Comparison of ENCODE assay signal across 12 cellular contexts in genomic region chr19:10878253-10878652, GRCh38. TPM values are rescaled to one million over a fixed set of nuclear protein-coding genes. Genes with fewer than 3 reads are reported as not detected.
DNase-seq lines count a peak whose midpoint lies in the region; ATAC-seq and TF ChIP-seq lines count a peak whose summit lies in the region.
"Had no signal": no experiment of that assay in that cellular context is flagged by ENCODE, and none has a peak within 500 bp of the region (broad histone marks: within the 10 kb centered on the region; RNA-seq: fewer than 3 reads in every experiment).

No MANE protein-coding gene starts in this region.

- H3K4me1 ChIP-seq in A673 (ENCODE audit: insufficient read depth, low read length, poor library complexity, severe bottlenecking) (peaks cover 12% of the 10 kb centered on the region), hepatocyte (ENCODE audit: insufficient read depth) (peaks cover 17% of the 10 kb centered on the region)

- ATAC-seq in T-helper 17 cell: no peak
- no peak for ATAC-seq in GM18867 (IDR thresholded peaks at IDR 0.05; ENCODE audit: unreplicated experiment)
- ATAC-seq in GM21528 (IDR thresholded peaks at IDR 0.05; ENCODE audit: low FRiP score, unreplicated experiment): no peak
- no peak for ATAC-seq in GM21786 (IDR thresholded peaks at IDR 0.05; ENCODE audit: unreplicated experiment)

- H3K27me3 Mint-ChIP-seq in T-helper 17 cell: no peaks in the 10 kb centered on the region

- H2AFZ ChIP-seq in hepatocyte: no peak overlapping the region

- H3K9me2 ChIP-seq in hepatocyte (replicated peaks; ENCODE audit: insufficient read depth): no peaks in the 10 kb centered on the region

- H3K4me3 Mint-ChIP-seq in T-helper 17 cell: peak overlapping the region; percentile 62

- H4K20me1 ChIP-seq in hepatocyte (ENCODE audit: insufficient read depth, poor library complexity, severe bottlenecking): peaks cover 20% of the 10 kb centered on the region

- H3K27ac ChIP-seq in A673 (ENCODE audit: low read depth, low read length, poor library complexity, severe bottlenecking): peak overlapping the region; percentile 54
- H3K27ac ChIP-seq in hepatocyte: peak overlapping the region; percentile 48

- BruUV-seq in A673 (replicated peaks; lab: Mats Ljungman, UMichigan): no TSS peak

- H3K36me3 Mint-ChIP-seq in T-helper 17 cell (ENCODE audit: low read depth): no peaks in the 10 kb centered on the region

- H3K36me3 ChIP-seq in A673 (ENCODE audit: insufficient read depth, low read length, poor library complexity, severe bottlenecking): no peaks in the 10 kb centered on the region
- no peaks in the 10 kb centered on the region for H3K36me3 ChIP-seq in hepatocyte (replicated peaks; ENCODE audit: insufficient read depth, low read depth)

- H3K79me2 ChIP-seq in hepatocyte: peaks cover 100% of the 10 kb centered on the region

- WGBS in hepatocyte (ENCODE audit: low lambda C conversion rate, missing lambda C conversion rate): 96% methylated on average over 3 of the region's 3 CpGs

- H3K9me3 ChIP-seq in A673 (ENCODE audit: low read depth, low read length, poor library complexity, severe bottlenecking) (no peaks in the 10 kb centered on the region), T-helper 17 cell (ENCODE audit: control insufficient read depth, low read length, poor library complexity, severe bottlenecking) (no peaks in the 10 kb centered on the region), hepatocyte (ENCODE audit: low read depth) (no peaks in the 10 kb centered on the region)

- H3K4me3 ChIP-seq in A673 (ENCODE audit: low read depth, low read length, poor library complexity, severe bottlenecking) (no peak overlapping the region), GM12865 (ENCODE audit: low read depth, low read length) (peak overlapping the region; percentile 64), hepatocyte (no peak overlapping the region)

- TF ChIP-seq CTCF in A673 (conservative IDR thresholded peaks at IDR 0.05; ENCODE audit: low read depth, low read length): no peak
- TF ChIP-seq CTCF in GM12865 (IDR thresholded peaks at IDR 0.05; ENCODE audit: insufficient read depth, low read depth, low read length, missing control alignments): no peak
- TF ChIP-seq CTCF in hepatocyte (IDR thresholded peaks at IDR 0.05; ENCODE audit: poor library complexity): no peak

- peaks cover 18% of the 10 kb centered on the region for H3K4me1 Mint-ChIP-seq in T-helper 17 cell

- no peak for DNase-seq in A673 (ENCODE audit: low spot score)
- peak; percentile 64 for DNase-seq in GM12865 (ENCODE audit: low read depth)
- no peak for DNase-seq in T-helper 17 cell
- no peak for DNase-seq in hepatocyte (ENCODE audit: low spot score)
- no peak for DNase-seq in NCI-H1105 treated with DMSO at 0.1 percent for 48 hours (lab: John Stamatoyannopoulos, UW)
- DNase-seq: activated CD4-positive, alpha-beta T cell treated with anti-CD3 and anti-CD28 coated beads for 4 hours; HCEC 1CT; NCI-H2107; SHP77 had no signal

- CTCF ChIA-PET in A673 (lab: Charles Lee): no interaction called here

- POLR2A ChIA-PET in A673 (lab: Charles Lee; ENCODE audit: low non-redundant PET): no interaction called here

- intact Hi-C loops in A673 (cut with micrococcal nuclease; ENCODE audit: unreplicated experiment): no loop called here

- H3K4me2 ChIP-seq in hepatocyte: no peak overlapping the region

- H3K27me3 ChIP-seq in A673 (replicated peaks; ENCODE audit: insufficient read depth, low read depth, low read length, poor library complexity) (no peaks in the 10 kb centered on the region), hepatocyte (no peaks in the 10 kb centered on the region)

- peak overlapping the region; percentile 61 for H3K27ac Mint-ChIP-seq in T-helper 17 cell

RNA-seq across cellular contexts. Expression of gene CARM1, which starts 6.9 kb away (rescaled TPM):
- 78.7 and 81.5 TPM in 2 replicates for total RNA-seq in A673 (2021)
- total RNA-seq in T-helper 17 cell: 10 to 100 TPM; 22.9 to 24.3 TPM
- total RNA-seq in hepatocyte: 27.5 and 34.3 TPM in 2 replicates
- 45.1 and 45.7 TPM in 2 replicates for polyA plus RNA-seq in hepatocyte

RNA-seq across cellular contexts. Expression of gene C19orf38, which starts 30.0 kb away (rescaled TPM):
- total RNA-seq in A673 (2021) (not detected in 2 replicates), T-helper 17 cell (1 to 10 TPM; 1.6 to 2.2 TPM), hepatocyte (3.4 and 3.7 TPM in 2 replicates)
- 0.56 and 1.5 TPM in 2 replicates for polyA plus RNA-seq in hepatocyte

RNA-seq across cellular contexts. Expression of gene TMED1, which starts 42.2 kb away (rescaled TPM):
- total RNA-seq in A673 (2021) (23.1 and 27.3 TPM in 2 replicates), T-helper 17 cell (10 to 100 TPM in 1 of 2 donors, 1 to 10 TPM in 1; 8.7 to 10.5 TPM), hepatocyte (63.2 and 65.0 TPM in 2 replicates)
- polyA plus RNA-seq in hepatocyte: 93.1 and 95.4 TPM in 2 replicates

RNA-seq across cellular contexts. Expression of gene YIPF2, which starts 50.2 kb away (rescaled TPM):
- 24.5 and 24.6 TPM in 2 replicates for total RNA-seq in A673 (2021)
- total RNA-seq in T-helper 17 cell: 10 to 100 TPM; 19.5 to 19.8 TPM
- total RNA-seq in hepatocyte: 115 and 123 TPM in 2 replicates
- 80.3 and 88.3 TPM in 2 replicates for polyA plus RNA-seq in hepatocyte

RNA-seq across cellular contexts. Expression of gene TIMM29, which starts 50.4 kb away (rescaled TPM):
- total RNA-seq in A673 (2021) (30.0 and 32.5 TPM in 2 replicates), T-helper 17 cell (10 to 100 TPM; 17.1 to 21.0 TPM), hepatocyte (19.4 and 36.2 TPM in 2 replicates)
- 23.0 and 24.1 TPM in 2 replicates for polyA plus RNA-seq in hepatocyte
